32 cellular contexts compared by ENCODE assay signal in genomic region chr9:21590058-21590996, GRCh38.
A peak's percentile ranks its signal among the peaks of the same experiment; 100 is the strongest.
DNase-seq lines count a peak whose midpoint lies in the region; ATAC-seq, FAIRE-seq and TF ChIP-seq lines count a peak whose summit lies in the region.
"Had no signal": no experiment of that assay in that cellular context is flagged by ENCODE, and none has a peak within 500 bp of the region (broad histone marks: within the 10 kb centered on the region; RNA-seq: fewer than 3 reads in every experiment).

No MANE protein-coding gene starts in this region.

- H4K20me1 ChIP-seq in IMR-90 (ENCODE audit: insufficient read depth, low read length) (no peaks in the 10 kb centered on the region), keratinocyte (ENCODE audit: control insufficient read depth, extremely low read depth, insufficient read depth, low read length) (no peaks in the 10 kb centered on the region)
- H4K20me1 ChIP-seq: BLaER1 treated with 17β-estradiol and CSF1 and Interleukin-3, amounts not matched to agents 10 nM and 100 nM had no signal

- peak overlapping the region; percentile 34; the same call in 1 of the 2 replicates for H3K18ac ChIP-seq in IMR-90 (ENCODE audit: low read depth, low read length)

- no peak for ATAC-seq in IMR-90 (ENCODE audit: low read depth)
- no peak for ATAC-seq in GM21825 (IDR thresholded peaks at IDR 0.05; ENCODE audit: unreplicated experiment)
- ATAC-seq: gastrocnemius medialis; GM12878; HepG2; natural killer cell treated with Interleukin-12 subunit alpha and Interleukin-12 subunit beta and Interleukin-15 and Interleukin-18, amount 100 ng/mL, for 72 hours; pancreas; T-helper 17 cell had no signal

- H3K4ac ChIP-seq in IMR-90 (ENCODE audit: low read depth, low read length): peak overlapping the region; percentile 38; the same call in 1 of the 2 replicates

- POLR2A ChIA-PET in IMR-90 (lab: Charles Lee; ENCODE audit: unreplicated experiment): no interaction called here

- no peak overlapping the region for H3K56ac ChIP-seq in IMR-90 (ENCODE audit: extremely low read depth, insufficient read depth, low read length)

- H2BK15ac ChIP-seq in IMR-90 (ENCODE audit: low read depth, low read length): no peak overlapping the region; the same call in 2 of the 3 replicates

- H3K79me2 ChIP-seq in keratinocyte (ENCODE audit: control insufficient read depth, insufficient read depth, low read length): peaks cover 52% of the 10 kb centered on the region

- TF ChIP-seq POLR2A in IMR-90 (IDR thresholded peaks at IDR 0.05; ENCODE audit: low read depth, low read length): no peak; the same call in 1 of the 2 replicates

- H4K8ac ChIP-seq in IMR-90 (ENCODE audit: low read depth in 2 of 2, low read length in 2 of 2): no peak overlapping the region; a peak in 2 of 4 replicates

- H3K9me1 ChIP-seq in IMR-90 (ENCODE audit: insufficient read depth, low read length) (no peaks in the 10 kb centered on the region; the same call in 1 of the 2 replicates), keratinocyte (ENCODE audit: control insufficient read depth, extremely low read depth, insufficient read depth, low read length) (no peaks in the 10 kb centered on the region)

- H3K27ac Mint-ChIP-seq in Calu3 (ENCODE audit: unreplicated experiment): peak overlapping the region; percentile 81
- H3K27ac Mint-ChIP-seq: T-helper 17 cell had no signal

- TF ChIP-seq RAD21 in IMR-90 (IDR thresholded peaks at IDR 0.05; ENCODE audit: low read length): no peak

- no peaks in the 10 kb centered on the region for H3K27me3 Mint-ChIP-seq in Calu3 (ENCODE audit: unreplicated experiment)

- in situ Hi-C loops in IMR-90 (cut with MboI; ENCODE audit: low sequenced_read_pairs) (loop anchor here (10.0 to 25.0 kb wide), 3 partner anchors 64 to 397 kb away; partner anchors contain the start of genes CDKN2A and CDKN2B-AS1), astrocyte of the spinal cord (cut with HindIII; ENCODE audit: low sequenced_read_pairs) (loop anchor here (25.0 kb wide), 1 partner anchor 197 kb away; no protein-coding TSS in a partner anchor)

- no CpG with 5 or more reads among the region's 2 CpGs for WGBS in IMR-90 (ENCODE audit: extremely low coverage in 2 of 2, insufficient read length in 1 of 2), 2 experiments

- no peak overlapping the region for H2AK5ac ChIP-seq in IMR-90 (ENCODE audit: low read depth, low read length)

- peak overlapping the region; percentile 95 for H2BK5ac ChIP-seq in IMR-90 (ENCODE audit: low read depth, low read length, poor library complexity, severe bottlenecking)

- H4K91ac ChIP-seq in IMR-90 (ENCODE audit: insufficient read depth, low read depth, low read length): no peak overlapping the region; the same call in 1 of the 2 replicates

- H3K27ac ChIP-seq in IMR-90 (ENCODE audit: insufficient read depth, low read length): no peak overlapping the region
- peak overlapping the region; percentile 84 for H3K27ac ChIP-seq in keratinocyte (ENCODE audit: control insufficient read depth, insufficient read depth, low read length)
- H3K27ac ChIP-seq: dorsolateral prefrontal cortex, gastrocnemius medialis, pancreas, right atrium auricular region had no signal

- peak overlapping the region; percentile 30; the same call in 1 of the 2 replicates for H3K4me2 ChIP-seq in IMR-90 (ENCODE audit: low read depth, low read length)
- peak overlapping the region; percentile 79 for H3K4me2 ChIP-seq in keratinocyte (ENCODE audit: control insufficient read depth, extremely low read depth, insufficient read depth, low read depth, low read length)

- H3K4me3 Mint-ChIP-seq in Calu3 (ENCODE audit: low read depth, unreplicated experiment): peak overlapping the region; percentile 77
- H3K4me3 Mint-ChIP-seq: T-helper 17 cell had no signal

- H3K4me3 ChIP-seq in IMR-90 (ENCODE audit: insufficient read depth, low read depth, low read length) (no peak overlapping the region), astrocyte of the spinal cord (ENCODE audit: low read depth, low read length) (peak overlapping the region; percentile 35), keratinocyte (ENCODE audit: control insufficient read depth in 2 of 3, extremely low read depth in 1 of 3, insufficient read depth in 2 of 3, low read depth in 1 of 3, low read length in 3 of 3) (peak overlapping the region; percentile 48 to 82 (median 75))
- H3K4me3 ChIP-seq: BLaER1 treated with 17β-estradiol and CSF1 and Interleukin-3, amounts not matched to agents 10 nM and 100 nM; dorsolateral prefrontal cortex; gastrocnemius medialis; GM12878; HAP-1; pancreas; right atrium auricular region had no signal

- H3K9me3 ChIP-seq in IMR-90 (ENCODE audit: control insufficient read depth, insufficient read depth, low read length) (no peaks in the 10 kb centered on the region), keratinocyte (ENCODE audit: control insufficient read depth, low read depth, low read length) (no peaks in the 10 kb centered on the region)
- H3K9me3 ChIP-seq: BLaER1 treated with 17β-estradiol and CSF1 and Interleukin-3, amounts not matched to agents 10 nM and 100 nM; gastrocnemius medialis; HAP-1; pancreas; right atrium auricular region had no signal

- intact Hi-C loops in Calu3 (cut with micrococcal nuclease; ENCODE audit: unreplicated experiment): loop anchor here (5.0 kb wide), 1 partner anchor 123 kb away; no protein-coding TSS in a partner anchor
- intact Hi-C loops in IMR-90 (cut with micrococcal nuclease): loop anchor here (2.0 kb wide), 1 partner anchor 32 kb away; no protein-coding TSS in a partner anchor

- H3K9ac ChIP-seq in IMR-90 (ENCODE audit: low read depth, low read length): no peak overlapping the region
- peak overlapping the region; percentile 66 for H3K9ac ChIP-seq in keratinocyte (ENCODE audit: control insufficient read depth, extremely low read depth, insufficient read depth, low read length)
- H3K9ac ChIP-seq: BLaER1 treated with 17β-estradiol and CSF1 and Interleukin-3, amounts not matched to agents 10 nM and 100 nM had no signal

- no peak for DNase-seq in Calu3
- peak; percentile 48 for DNase-seq in IMR-90
- DNase-seq in astrocyte of the spinal cord (ENCODE audit: low read depth, low spot score): no peak
- DNase-seq in keratinocyte (ENCODE audit: low read depth, low spot score): no peak
- no peak for DNase-seq in cortex of kidney (lab: John Stamatoyannopoulos, UW)
- DNase-seq in amygdala (lab: John Stamatoyannopoulos, UW): no peak
- DNase-seq in hippocampal formation (lab: John Stamatoyannopoulos, UW): no peak
- DNase-seq: activated CD4-positive, alpha-beta T cell treated with anti-CD3 and anti-CD28 coated beads for 4 hours; activated CD8-positive, alpha-beta memory T cell treated with anti-CD3 and anti-CD28 coated beads for 24 hours; activated naive CD4-positive, alpha-beta T cell treated with Interleukin-2 at 50 U/mL for 16 hours; activated T-cell treated with anti-CD3 and anti-CD28 coated beads, Interleukin-2, amount 50 U/mL, for 1 hour; central memory CD4-positive, alpha-beta T cell; COR-L47; DMS79 treated with DMSO at 0.1 percent for 48 hours; dorsolateral prefrontal cortex; gastrocnemius medialis; hypothalamus; NCI-H1417; NCI-H2081 treated with DMSO at 0.1 percent for 48 hours; NCI-H446; pancreas; stimulated activated CD4-positive, alpha-beta T cell treated with anti-CD3 and anti-CD28 coated beads, Interleukin-4, amount 100 ng/mL, for 4 hours; stimulated activated naive CD4-positive, alpha-beta T cell; T-helper 17 cell had no signal

- H2BK120ac ChIP-seq in IMR-90 (ENCODE audit: low read depth, low read length): peak overlapping the region; percentile 74; the same call in 1 of the 2 replicates

- H3K27me3 ChIP-seq in IMR-90 (ENCODE audit: control insufficient read depth, insufficient read depth, low read length) (no peaks in the 10 kb centered on the region), keratinocyte (ENCODE audit: control insufficient read depth, extremely low read depth, insufficient read depth, low read length) (no peaks in the 10 kb centered on the region)
- H3K27me3 ChIP-seq: BLaER1 treated with 17β-estradiol and CSF1 and Interleukin-3, amounts not matched to agents 10 nM and 100 nM; dorsolateral prefrontal cortex; gastrocnemius medialis; pancreas; right atrium auricular region had no signal

- H3K9me3 Mint-ChIP-seq in Calu3 (ENCODE audit: low read depth, unreplicated experiment): no peaks in the 10 kb centered on the region
- H3K9me3 Mint-ChIP-seq: natural killer cell treated with Interleukin-12 subunit alpha and Interleukin-12 subunit beta and Interleukin-15 and Interleukin-18, amount 100 ng/mL, for 72 hours had no signal

- FAIRE-seq in keratinocyte (lab: Jason Lieb, UNC): peak; percentile 34
- FAIRE-seq: GM12878, HepG2, pancreas, urothelium cell line had no signal

- H4K5ac ChIP-seq in IMR-90 (ENCODE audit: low read depth, low read length): no peak overlapping the region

- H3K14ac ChIP-seq in IMR-90 (replicated peaks; ENCODE audit: low read depth, low read length): peak overlapping the region; percentile 37; the same call in 1 of the 2 replicates

- H3K36me3 Mint-ChIP-seq in Calu3 (ENCODE audit: insufficient read depth, unreplicated experiment): peaks cover 46% of the 10 kb centered on the region
- H3K36me3 Mint-ChIP-seq: natural killer cell treated with Interleukin-12 subunit alpha and Interleukin-12 subunit beta and Interleukin-15 and Interleukin-18, amount 100 ng/mL, for 72 hours had no signal

- peak overlapping the region; percentile 63; the same call in 1 of the 2 replicates for H2BK20ac ChIP-seq in IMR-90 (ENCODE audit: low read depth, low read length)

- no peak overlapping the region; the same call in 1 of the 2 replicates for H3K23ac ChIP-seq in IMR-90 (ENCODE audit: low read depth, low read length)

- peaks cover 50% of the 10 kb centered on the region for H3K4me1 Mint-ChIP-seq in Calu3 (ENCODE audit: low read depth, unreplicated experiment)

- BruUV-seq in Calu3 (replicated peaks; lab: Mats Ljungman, UMichigan) (no TSS peak), IMR-90 (replicated peaks; lab: Mats Ljungman, UMichigan) (no TSS peak)

- H3K36me3 ChIP-seq in IMR-90 (ENCODE audit: control insufficient read depth, insufficient read depth, low read length) (no peaks in the 10 kb centered on the region), keratinocyte (ENCODE audit: control insufficient read depth in 2 of 2, extremely low read depth in 1 of 2, insufficient read depth in 2 of 2, low read length in 2 of 2) (peaks cover 5% of the 10 kb centered on the region in 2 experiments)
- H3K36me3 ChIP-seq: BLaER1 treated with 17β-estradiol and CSF1 and Interleukin-3, amounts not matched to agents 10 nM and 100 nM; gastrocnemius medialis; HAP-1; pancreas; right atrium auricular region had no signal

- TF ChIP-seq CTCF in Calu3 (IDR thresholded peaks at IDR 0.05; ENCODE audit: unreplicated experiment) (no peak), IMR-90 (conservative IDR thresholded peaks at IDR 0.05; ENCODE audit: low read depth, low read length) (no peak), astrocyte of the spinal cord (IDR thresholded peaks at IDR 0.05; ENCODE audit: low read depth, low read length) (no peak), keratinocyte (optimal IDR thresholded peaks at IDR 0.05 in 1 of 3, IDR thresholded peaks at IDR 0.05 in 1 of 3, conservative IDR thresholded peaks at IDR 0.05 in 1 of 3; ENCODE audit: extremely low read depth in 1 of 3, insufficient read depth in 2 of 3, low read length in 3 of 3) (no peak)

- H2AK9ac ChIP-seq in IMR-90 (replicated peaks; ENCODE audit: low read depth, low read length, poor library complexity): no peak overlapping the region

- H3K4me1 ChIP-seq in IMR-90 (ENCODE audit: control insufficient read depth, insufficient read depth, low read length) (peaks cover 7% of the 10 kb centered on the region), keratinocyte (ENCODE audit: control insufficient read depth, extremely low read depth, insufficient read depth, low read length) (peaks cover 47% of the 10 kb centered on the region)
- H3K4me1 ChIP-seq: gastrocnemius medialis, HAP-1, pancreas, right atrium auricular region had no signal

- CTCF ChIA-PET in Calu3 (lab: Charles Lee) (no interaction called here), IMR-90 (lab: Yijun Ruan, JAX) (no interaction called here)

- H2AFZ ChIP-seq in IMR-90 (replicated peaks; ENCODE audit: low read length, poor library complexity) (no peak overlapping the region), keratinocyte (ENCODE audit: control insufficient read depth, low read length) (no peak overlapping the region)

- dilution Hi-C loops in IMR-90 (cut with HindIII; ENCODE audit: low sequenced_read_pairs, unreplicated experiment) (no loop called here), keratinocyte (cut with MboI; ENCODE audit: extremely low pct_ligation_motif_present, low sequenced_read_pairs) (no loop called here)

- peaks cover 7 to 15% of the 10 kb centered on the region in 2 experiments; a peak in 2 of 4 replicates for H3K79me1 ChIP-seq in IMR-90 (ENCODE audit: low read depth in 1 of 2, low read length in 2 of 2)
